ENCODE assay signal across 8 cellular contexts in the genomic region with DNA sequence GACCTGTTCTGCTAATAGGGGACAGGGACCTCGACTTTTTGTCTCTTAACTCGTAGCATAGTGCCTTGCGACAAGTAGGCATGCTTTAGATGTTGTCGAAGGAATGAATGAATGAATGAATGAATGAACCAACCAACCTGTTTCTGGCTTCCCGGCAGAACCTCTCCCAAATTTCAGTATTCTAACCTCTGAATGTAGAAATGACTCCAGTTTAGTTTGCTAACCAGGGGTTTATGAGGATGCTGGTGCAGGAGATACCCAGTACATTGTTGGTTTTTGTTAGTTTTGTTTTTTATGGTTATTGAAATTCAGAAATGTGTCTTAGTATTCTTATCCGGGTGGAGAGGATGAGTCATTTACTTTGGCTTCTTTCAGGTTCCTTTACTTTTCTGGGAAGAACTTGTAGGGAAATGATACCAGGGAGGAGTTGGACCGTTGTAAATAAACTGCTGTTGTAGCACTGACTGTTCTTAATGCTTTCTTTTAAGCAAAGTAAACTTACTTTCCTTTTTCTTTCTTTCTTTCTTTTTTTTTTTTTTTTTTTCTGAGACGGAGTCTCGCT. TPM values are rescaled to one million over a fixed set of nuclear protein-coding genes. Genes with fewer than 3 reads are reported as not detected.
A peak's percentile ranks its signal among the peaks of the same experiment; 100 is the strongest.
DNase-seq lines count a peak whose midpoint lies in the region; ATAC-seq, FAIRE-seq and TF ChIP-seq lines count a peak whose summit lies in the region.

No MANE protein-coding gene starts in this region.

- no CpG with 5 or more reads among the region's 9 CpGs for WGBS in H9 (ENCODE audit: extremely low coverage, insufficient read length, low lambda C conversion rate)
- 66% methylated on average over 9 of the region's 9 CpGs for WGBS in right cardiac atrium

- H2BK12ac ChIP-seq in H9 (ENCODE audit: insufficient read length, low read depth, low read length): no peak overlapping the region

- H3K23me2 ChIP-seq in H9 (ENCODE audit: insufficient read length, low read depth, low read length, poor library complexity, severe bottlenecking): peaks cover 5% of the 10 kb centered on the region

- no peaks in the 10 kb centered on the region for H3K79me1 ChIP-seq in H9 (ENCODE audit: insufficient read depth, low read depth, low read length, poor library complexity, severe bottlenecking)

- no peak overlapping the region for H2BK15ac ChIP-seq in H9 (ENCODE audit: low read depth, low read length)

- H3K4me3 ChIP-seq in WERI-Rb-1 (ENCODE audit: low read depth, low read length): peak overlapping the region; percentile 62
- peak overlapping the region; percentile 47 for H3K4me3 ChIP-seq in right cardiac atrium (ENCODE audit: low read length)

- H3K14ac ChIP-seq in H9 (ENCODE audit: insufficient read depth, low read length): no peak overlapping the region

- H3K36me3 ChIP-seq in WERI-Rb-1: no peaks in the 10 kb centered on the region

- H3K27ac ChIP-seq in H9 (ENCODE audit: insufficient read length, low read depth, low read length) (no peak overlapping the region), WERI-Rb-1 (no peak overlapping the region), right cardiac atrium (ENCODE audit: low read length) (no peak overlapping the region)

- no peak overlapping the region for H3K23ac ChIP-seq in H9 (ENCODE audit: insufficient read length, low read depth, low read length)

- no peak for TF ChIP-seq POLR2A in GM12892 (IDR thresholded peaks at IDR 0.05; ENCODE audit: low read depth, low read length)

- no peak overlapping the region for H2BK5ac ChIP-seq in H9 (ENCODE audit: insufficient read length, low read length)

- no peak overlapping the region for H2BK20ac ChIP-seq in H9 (ENCODE audit: low read depth, low read length, poor library complexity, severe bottlenecking)

- DNase-seq in H9 (no peak), WERI-Rb-1 (no peak), right cardiac atrium (no peak), COLO668 (lab: John Stamatoyannopoulos, UW; ENCODE audit: unreplicated experiment) (no peak), GM12892 (ENCODE audit: insufficient read length) (no peak)
- DNase-seq in stimulated activated effector memory CD8-positive, alpha-beta T cell treated with anti-CD3 and anti-CD28 coated beads, Interleukin-12 subunit alpha, Interleukin-12 subunit beta, amount 100 ng/mL, for 72 hours (ENCODE audit: low spot score in 2 of 2): no peak
- no peak for DNase-seq in activated effector memory CD4-positive, alpha-beta T cell treated with Interleukin-2 at 50 U/mL for 16 hours
- no peak for DNase-seq in activated CD8-positive, alpha-beta memory T cell treated with anti-CD3 and anti-CD28 coated beads for 24 hours

- H3K4me3 Mint-ChIP-seq in H9: peak overlapping the region; percentile 89 to 90
- peak overlapping the region; percentile 93 for H3K4me3 Mint-ChIP-seq in stimulated activated effector memory CD8-positive, alpha-beta T cell treated with anti-CD3 and anti-CD28 coated beads, Interleukin-12 subunit alpha, Interleukin-12 subunit beta, amount 100 ng/mL, for 72 hours

- ATAC-seq in right cardiac atrium: no peak
- no peak for ATAC-seq in stimulated activated effector memory CD8-positive, alpha-beta T cell treated with anti-CD3 and anti-CD28 coated beads, Interleukin-12 subunit alpha, Interleukin-12 subunit beta, amount 100 ng/mL, for 72 hours

- intact Hi-C loops in right cardiac atrium (cut with DNase I): no loop called here

- peaks cover 32% of the 10 kb centered on the region for H3K27me3 Mint-ChIP-seq in H9 (ENCODE audit: low read depth)

- H2AK5ac ChIP-seq in H9 (ENCODE audit: insufficient read length, low read length): no peak overlapping the region

- H4K5ac ChIP-seq in H9 (ENCODE audit: insufficient read length, low read depth, low read length): no peak overlapping the region

- H3K27ac Mint-ChIP-seq in H9: peak overlapping the region in 2 of 3 experiments; percentile 89 to 97; a peak in 3 of 7 replicates
- H3K27ac Mint-ChIP-seq in stimulated activated effector memory CD8-positive, alpha-beta T cell treated with anti-CD3 and anti-CD28 coated beads, Interleukin-12 subunit alpha, Interleukin-12 subunit beta, amount 100 ng/mL, for 72 hours: peak overlapping the region; percentile 91

- H3K9me3 ChIP-seq in H9 (ENCODE audit: control insufficient read depth, low read depth, low read length): no peaks in the 10 kb centered on the region
- no peaks in the 10 kb centered on the region for H3K9me3 ChIP-seq in WERI-Rb-1 (ENCODE audit: severe bottlenecking)
- no peaks in the 10 kb centered on the region for H3K9me3 ChIP-seq in right cardiac atrium (ENCODE audit: control insufficient read depth, low read length)

- no peak overlapping the region for H3K56ac ChIP-seq in H9 (ENCODE audit: insufficient read length, low read depth, low read length)

- H4K20me1 ChIP-seq in H9 (ENCODE audit: control insufficient read depth, insufficient read depth, insufficient read length): no peaks in the 10 kb centered on the region

- H3K79me2 ChIP-seq in H9 (ENCODE audit: insufficient read depth, low read length): no peaks in the 10 kb centered on the region

- H3K18ac ChIP-seq in H9 (ENCODE audit: insufficient read length, low read depth, low read length): no peak overlapping the region

- no peak overlapping the region for H2BK120ac ChIP-seq in H9 (ENCODE audit: low read depth, low read length, poor library complexity, severe bottlenecking)

- peak overlapping the region; percentile 34 for H3K9ac ChIP-seq in H9 (ENCODE audit: extremely low read depth, insufficient read length, low read length)

- no peak overlapping the region for H3T11ph ChIP-seq in H9 (ENCODE audit: low read length)

- H4K91ac ChIP-seq in H9 (ENCODE audit: insufficient read length, low read depth, low read length): no peak overlapping the region

- no peaks in the 10 kb centered on the region; a peak in 1 of 7 replicates for H3K36me3 Mint-ChIP-seq in H9 (ENCODE audit: insufficient read depth in 1 of 3, low read depth in 3 of 3)
- H3K36me3 Mint-ChIP-seq in stimulated activated effector memory CD8-positive, alpha-beta T cell treated with anti-CD3 and anti-CD28 coated beads, Interleukin-12 subunit alpha, Interleukin-12 subunit beta, amount 100 ng/mL, for 72 hours: peaks cover 11% of the 10 kb centered on the region

- H3K4me1 ChIP-seq in H9 (ENCODE audit: insufficient read depth, low read length) (no peaks in the 10 kb centered on the region), right cardiac atrium (ENCODE audit: control insufficient read depth, insufficient read depth, low read length) (no peaks in the 10 kb centered on the region)

- H3K9me3 Mint-ChIP-seq in H9: no peaks in the 10 kb centered on the region; a peak in 1 of 5 replicates
- no peaks in the 10 kb centered on the region for H3K9me3 Mint-ChIP-seq in stimulated activated effector memory CD8-positive, alpha-beta T cell treated with anti-CD3 and anti-CD28 coated beads, Interleukin-12 subunit alpha, Interleukin-12 subunit beta, amount 100 ng/mL, for 72 hours

- peaks cover 3 to 19% of the 10 kb centered on the region in 2 experiments for H3K4me1 Mint-ChIP-seq in H9
- H3K4me1 Mint-ChIP-seq in stimulated activated effector memory CD8-positive, alpha-beta T cell treated with anti-CD3 and anti-CD28 coated beads, Interleukin-12 subunit alpha, Interleukin-12 subunit beta, amount 100 ng/mL, for 72 hours: peaks cover 19% of the 10 kb centered on the region

- no peak overlapping the region for H4K8ac ChIP-seq in H9 (replicated peaks; ENCODE audit: insufficient read length, low read depth, low read length)

- H2AFZ ChIP-seq in H9 (ENCODE audit: low read length): no peak overlapping the region

- H3K27me3 ChIP-seq in H9 (ENCODE audit: insufficient read depth, low read length) (no peaks in the 10 kb centered on the region), WERI-Rb-1 (ENCODE audit: insufficient read depth, low read depth, severe bottlenecking) (no peaks in the 10 kb centered on the region), right cardiac atrium (ENCODE audit: control insufficient read depth, insufficient read depth) (no peaks in the 10 kb centered on the region)

- TF ChIP-seq CTCF in H9 (conservative IDR thresholded peaks at IDR 0.05) (no peak), WERI-Rb-1 (IDR thresholded peaks at IDR 0.05; ENCODE audit: low read depth, low read length) (no peak)

- FAIRE-seq in GM12892 (lab: Jason Lieb, UNC): no peak

- H3K4me2 ChIP-seq in H9 (ENCODE audit: insufficient read depth, insufficient read length, low read length): peak overlapping the region; percentile 60

- no peak overlapping the region for H3K4ac ChIP-seq in H9 (ENCODE audit: low read depth, low read length)

RNA-seq across cellular contexts. Expression of gene EHHADH, which starts 29.6 kb away (rescaled TPM):
- total RNA-seq in H9 (2021) (2.1 and 2.7 TPM in 2 replicates), right cardiac atrium (10 to 100 TPM in 3 of 4 donors, 1 to 10 TPM in 1; 6.6 to 14.4 (median 14.0) TPM)
- polyA plus RNA-seq in right cardiac atrium: 5.9 TPM
- 2.6 TPM for polyA plus RNA-seq in GM12892 (2012; ENCODE audit: missing spikeins)
